Comparison of ENCODE assay signal across 1 cellular context in genomic region chr4:82430193-82431025, GRCh38.
A peak's percentile ranks its signal among the peaks of the same experiment; 100 is the strongest.
TF ChIP-seq lines count a peak whose summit lies in the region.

ENOPH1 (plus strand) TSS chr4:82430590; CDS start chr4:82430830, 240 bp downstream.
HNRNPDL (minus strand) TSS chr4:82430462; CDS start chr4:82429690, 772 bp downstream.

TF ChIP-seq in HCT116, 20 proteins besides CTCF, POLR2A, EP300 and RAD21 (continued from another document):
- TF ChIP-seq MAX (IDR thresholded peaks at IDR 0.05) (no peak), ZNF274 (IDR thresholded peaks at IDR 0.05; ENCODE audit: low read depth, low read length) (no peak), FOSL1 (IDR thresholded peaks at IDR 0.05; ENCODE audit: low read depth) (no peak), JUND (IDR thresholded peaks at IDR 0.05) (no peak), EZH2 (IDR thresholded peaks at IDR 0.05) (no peak), CEBPB (IDR thresholded peaks at IDR 0.05; ENCODE audit: low read depth) (no peak), TCF7L2 (IDR thresholded peaks at IDR 0.05; ENCODE audit: borderline replicate concordance, extremely low read depth, insufficient read depth, insufficient read length) (no peak), EZH2phosphoT487 (IDR thresholded peaks at IDR 0.05; ENCODE audit: borderline replicate concordance) (no peak), ZFX (IDR thresholded peaks at IDR 0.05) (peak; percentile 52), REST (IDR thresholded peaks at IDR 0.05; ENCODE audit: low read depth) (no peak), ELF1 (IDR thresholded peaks at IDR 0.05; ENCODE audit: borderline replicate concordance, low read depth) (no peak), POLR2AphosphoS5 (IDR thresholded peaks at IDR 0.05; ENCODE audit: low read depth, low read length) (peak; percentile 68)
